In the genomic region with DNA sequence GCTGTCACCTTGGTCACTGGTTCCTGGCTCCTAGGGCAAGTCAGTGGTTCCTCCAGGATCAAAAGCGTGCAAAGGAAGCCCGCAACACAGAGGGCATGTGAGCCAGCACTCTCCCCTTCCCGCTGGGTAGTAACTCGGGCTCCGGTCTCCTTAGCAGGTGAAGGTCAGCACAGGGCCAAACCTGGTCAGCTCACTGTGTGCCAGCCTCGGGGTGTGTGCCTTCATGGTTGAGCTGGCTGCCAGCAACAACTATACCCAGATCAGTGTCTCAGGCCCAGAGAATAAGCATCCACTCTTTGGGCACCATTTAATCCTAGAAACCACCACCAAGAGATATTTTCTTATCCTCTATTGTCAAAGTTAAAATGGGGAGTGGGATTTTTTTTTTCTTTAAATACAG, we compare ENCODE assay signal across 30 cellular contexts. TPM values are rescaled to one million over a fixed set of nuclear protein-coding genes. Genes with fewer than 3 reads are reported as not detected.
"Had no signal": no experiment of that assay in that cellular context is flagged by ENCODE, and none has a peak within 500 bp of the region (broad histone marks: within the 10 kb centered on the region; RNA-seq: fewer than 3 reads in every experiment).

No MANE protein-coding gene starts in this region.

- H3K27me3 ChIP-seq: esophagus squamous epithelium, gastrocnemius medialis, heart right ventricle had no signal

- H3K4me3 ChIP-seq: coronary artery, esophagus squamous epithelium, gastrocnemius medialis, heart right ventricle, left lung, lower lobe of right lung, mucosa of descending colon had no signal

- DNase-seq: effector CD8-positive, alpha-beta T cell; effector memory CD8-positive, alpha-beta T cell; endodermal cell; erythroblast; esophagus squamous epithelium; foreskin fibroblast; foreskin melanocyte; gastrocnemius medialis; glutamatergic neuron; head of caudate nucleus; heart right ventricle; hippocampal formation; left cardiac atrium; left lung; left ventricle myocardium superior; lower lobe of right lung; mesenchymal stem cell; mucosa of descending colon had no signal

- H3K36me3 ChIP-seq: esophagus squamous epithelium, gastrocnemius medialis, heart right ventricle, left lung, lower lobe of right lung had no signal

- H3K27ac Mint-ChIP-seq: effector memory CD8-positive, alpha-beta T cell; endodermal cell; mesothelial cell of epicardium had no signal

- H3K4me1 Mint-ChIP-seq: endodermal cell, mesothelial cell of epicardium had no signal

- H3K4me1 ChIP-seq: gastrocnemius medialis, left lung, lower lobe of right lung had no signal

- H3K4me3 Mint-ChIP-seq: effector memory CD8-positive, alpha-beta T cell; endodermal cell; mesothelial cell of epicardium had no signal

- H3K36me3 Mint-ChIP-seq: mesothelial cell of epicardium had no signal

- H3K9me3 ChIP-seq: esophagus squamous epithelium, gastrocnemius medialis, heart right ventricle, left lung, lower lobe of right lung, mucosa of descending colon had no signal

- H3K9me3 Mint-ChIP-seq: effector memory CD8-positive, alpha-beta T cell; endodermal cell; mesothelial cell of epicardium had no signal

- H3K27ac ChIP-seq: coronary artery, epithelial cell of prostate, esophagus squamous epithelium, gastrocnemius medialis, heart right ventricle, left lung, lower lobe of right lung had no signal

RNA-seq across cellular contexts. Expression of a gene that starts 30.0 kb away (rescaled TPM):
- total RNA-seq: dermis microvascular lymphatic vessel endothelial cell, glomerular endothelial cell, kidney epithelial cell, myocyte had no signal
- polyA plus RNA-seq: keratinocyte had no signal

RNA-seq across cellular contexts. Expression of a gene that starts 40.7 kb away (rescaled TPM):
- total RNA-seq: dermis microvascular lymphatic vessel endothelial cell, endodermal cell, esophagus mucosa, esophagus squamous epithelium, gastrocnemius medialis, glomerular endothelial cell, heart right ventricle, kidney epithelial cell, left cardiac atrium, left lung, left ventricle myocardium superior, lower leg skin, lower lobe of right lung, lung microvascular endothelial cell, mesenteric fat pad, mesothelial cell of epicardium, myocyte had no signal
- polyA plus RNA-seq: heart right ventricle, keratinocyte had no signal

RNA-seq across cellular contexts. Expression of a gene that starts 41.6 kb away (rescaled TPM):
- total RNA-seq: dermis microvascular lymphatic vessel endothelial cell, endodermal cell, esophagus mucosa, esophagus squamous epithelium, gastrocnemius medialis, glomerular endothelial cell, kidney epithelial cell, left cardiac atrium, left lung, left ventricle myocardium superior, lower lobe of right lung, lung microvascular endothelial cell, myocyte had no signal
- polyA plus RNA-seq: keratinocyte had no signal
